13 cellular contexts compared by ENCODE assay signal in the genomic region with DNA sequence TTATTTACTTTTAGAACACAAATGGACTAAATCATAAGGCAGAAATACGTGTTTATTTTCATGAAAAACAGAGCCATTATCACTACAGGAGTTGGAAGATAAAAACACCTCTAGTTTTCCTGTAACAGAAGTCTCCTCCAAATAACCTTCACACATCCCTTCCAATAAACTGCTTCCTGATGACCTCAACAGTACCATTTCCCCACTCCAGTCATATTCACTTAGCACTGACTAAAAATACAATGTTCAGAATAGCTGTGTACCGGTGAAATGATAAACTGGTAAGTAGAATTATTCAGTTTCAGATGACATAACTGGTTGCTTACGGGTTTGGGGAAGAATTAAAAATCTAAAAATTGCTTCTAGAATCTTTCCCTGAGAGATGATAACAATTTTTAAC.
DNase-seq lines count a peak whose midpoint lies in the region; ATAC-seq and TF ChIP-seq lines count a peak whose summit lies in the region.
"Had no signal": no experiment of that assay in that cellular context is flagged by ENCODE, and none has a peak within 500 bp of the region (broad histone marks: within the 10 kb centered on the region; RNA-seq: fewer than 3 reads in every experiment).

No MANE protein-coding gene starts in this region.

- no peaks in the 10 kb centered on the region for H3K9me2 ChIP-seq in OCI-LY1 (ENCODE audit: low read depth, low read length)

- H3K36me3 ChIP-seq in OCI-LY1 (ENCODE audit: insufficient read depth, low read length) (peaks cover 17% of the 10 kb centered on the region), WERI-Rb-1 (peaks cover 8% of the 10 kb centered on the region; the same call in 1 of the 2 replicates)
- H3K36me3 ChIP-seq: BLaER1, SJCRH30 had no signal

- H3K9me3 ChIP-seq in OCI-LY1 (ENCODE audit: low read length) = no peaks in the 10 kb centered on the region
- peaks cover 2% of the 10 kb centered on the region for H3K9me3 ChIP-seq in WERI-Rb-1 (ENCODE audit: severe bottlenecking)
- H3K9me3 ChIP-seq: BLaER1, SJCRH30 had no signal

- DNase-seq in WERI-Rb-1 (no peak), left cardiac atrium (no peak), retina (peak; percentile 4), 8988T (no peak)
- DNase-seq in stimulated activated CD4-positive, alpha-beta T cell treated with anti-CD3 and anti-CD28 coated beads, Interleukin-12 subunit alpha, Interleukin-12 subunit beta, amount 100 ng/mL, for 4 hours = no peak
- no peak for DNase-seq in stimulated activated naive CD8-positive, alpha-beta T cell treated with anti-CD3 and anti-CD28 coated beads, Interleukin-15, amount 100 ng/mL, for 72 hours
- DNase-seq: GM23248, NCI-H1694, NCI-H446 treated with DMSO at 0.1 percent for 48 hours, SJCRH30 had no signal

- no peaks in the 10 kb centered on the region for H3K9me3 Mint-ChIP-seq in stimulated activated naive CD8-positive, alpha-beta T cell treated with anti-CD3 and anti-CD28 coated beads, Interleukin-15, amount 100 ng/mL, for 72 hours

- H3K27me3 ChIP-seq in OCI-LY1 (ENCODE audit: insufficient read depth, low read length) (no peaks in the 10 kb centered on the region), WERI-Rb-1 (ENCODE audit: insufficient read depth, low read depth, severe bottlenecking) (no peaks in the 10 kb centered on the region)
- H3K27me3 ChIP-seq: BLaER1, SJCRH30 had no signal

- no peak overlapping the region for H3K4me3 Mint-ChIP-seq in stimulated activated naive CD8-positive, alpha-beta T cell treated with anti-CD3 and anti-CD28 coated beads, Interleukin-15, amount 100 ng/mL, for 72 hours

- H3K4me3 ChIP-seq in OCI-LY1 (ENCODE audit: low read depth, low read length, poor library complexity, severe bottlenecking) = peak overlapping the region; percentile 36
- no peak overlapping the region for H3K4me3 ChIP-seq in WERI-Rb-1 (ENCODE audit: low read depth, low read length)
- H3K4me3 ChIP-seq: BLaER1, GM23248, SJCRH30 had no signal

- no peaks in the 10 kb centered on the region for H3K79me2 ChIP-seq in OCI-LY1 (ENCODE audit: insufficient read depth, low read length)

- H3K27me3 Mint-ChIP-seq in stimulated activated naive CD8-positive, alpha-beta T cell treated with anti-CD3 and anti-CD28 coated beads, Interleukin-15, amount 100 ng/mL, for 72 hours = no peaks in the 10 kb centered on the region

- H3K4me2 ChIP-seq in OCI-LY1 (ENCODE audit: low read length) = peak overlapping the region; percentile 63
- H3K4me2 ChIP-seq: BLaER1 had no signal

- no peak overlapping the region for H3K27ac Mint-ChIP-seq in stimulated activated naive CD8-positive, alpha-beta T cell treated with anti-CD3 and anti-CD28 coated beads, Interleukin-15, amount 100 ng/mL, for 72 hours

- TF ChIP-seq CTCF in OCI-LY1 (IDR thresholded peaks at IDR 0.05; ENCODE audit: low read length) (no peak), WERI-Rb-1 (IDR thresholded peaks at IDR 0.05; ENCODE audit: low read depth, low read length) (no peak)

- intact Hi-C loops in left cardiac atrium (cut with DNase I) = no loop called here

- no peak overlapping the region for H2AFZ ChIP-seq in OCI-LY1 (ENCODE audit: low read length)
- H2AFZ ChIP-seq: GM23248 had no signal

- no peaks in the 10 kb centered on the region for H4K20me1 ChIP-seq in OCI-LY1 (ENCODE audit: insufficient read depth, low read length)
- H4K20me1 ChIP-seq: BLaER1 had no signal

- peak overlapping the region; percentile 60 for H3K9ac ChIP-seq in OCI-LY1 (ENCODE audit: low read length)
- H3K9ac ChIP-seq: BLaER1, GM23248 had no signal

- 0 out of 2 replicates have a peak, but pooled peaks cover 6% of the 10 kb centered on the region for H3F3A ChIP-seq in OCI-LY1 (ENCODE audit: insufficient read depth, low read length)

- peak; percentile 70 to 90 for ATAC-seq in left cardiac atrium
- ATAC-seq in stimulated activated naive CD8-positive, alpha-beta T cell treated with anti-CD3 and anti-CD28 coated beads, Interleukin-15, amount 100 ng/mL, for 72 hours = no peak

- peaks cover 42% of the 10 kb centered on the region for H3K4me1 ChIP-seq in OCI-LY1 (ENCODE audit: insufficient read depth, low read length, severe bottlenecking)
- H3K4me1 ChIP-seq: SJCRH30 had no signal

- peak overlapping the region; percentile 97 for H3K27ac ChIP-seq in OCI-LY1 (ENCODE audit: low read depth, low read length, poor library complexity, severe bottlenecking)
- peak overlapping the region; percentile 32 for H3K27ac ChIP-seq in WERI-Rb-1
- H3K27ac ChIP-seq: BLaER1, GM23248, HL-60, SJCRH30 had no signal

- H3K4me1 Mint-ChIP-seq in stimulated activated naive CD8-positive, alpha-beta T cell treated with anti-CD3 and anti-CD28 coated beads, Interleukin-15, amount 100 ng/mL, for 72 hours = no peaks in the 10 kb centered on the region
